ENCODE assay signal across 8 cellular contexts in genomic region chr4:102867278-102868152, GRCh38. TPM values are rescaled to one million over a fixed set of nuclear protein-coding genes. Genes with fewer than 3 reads are reported as not detected.
DNase-seq lines count a peak whose midpoint lies in the region; ATAC-seq and TF ChIP-seq lines count a peak whose summit lies in the region.

No MANE protein-coding gene starts in this region.

- H3K4me3 Mint-ChIP-seq in activated T-cell treated with anti-CD3 and anti-CD28 coated beads, Interleukin-2, amount 50 U/mL, for 24 hours, result peak overlapping the region; percentile 85

- H3K4me3 ChIP-seq in epithelial cell of proximal tubule (ENCODE audit: low read depth, low read length) (peak overlapping the region; percentile 81), skeletal muscle cell (ENCODE audit: low read depth, low read length) (peak overlapping the region; percentile 63)

- no peak for DNase-seq in activated T-cell treated with anti-CD3 and anti-CD28 coated beads, Interleukin-2, amount 50 U/mL, for 24 hours
- no peak for DNase-seq in activated T-cell treated with anti-CD3 and anti-CD28 coated beads, Interleukin-2, amount 50 U/mL, for 1 hour
- peak; percentile 37 for DNase-seq in RPMI8226
- DNase-seq in epithelial cell of proximal tubule (ENCODE audit: low read depth), result no peak
- DNase-seq in skeletal muscle cell (ENCODE audit: low read depth), result no peak
- DNase-seq in effector CD8-positive, alpha-beta T cell (lab: John Stamatoyannopoulos, UW), result no peak
- DNase-seq in DMS153 (lab: John Stamatoyannopoulos, UW), result no peak

- peaks cover 69% of the 10 kb centered on the region for H3K36me3 Mint-ChIP-seq in activated T-cell treated with anti-CD3 and anti-CD28 coated beads, Interleukin-2, amount 50 U/mL, for 24 hours (ENCODE audit: low read depth)

- ATAC-seq in HG03521 (IDR thresholded peaks at IDR 0.05; ENCODE audit: unreplicated experiment), result no peak

- H3K9me3 Mint-ChIP-seq in activated T-cell treated with anti-CD3 and anti-CD28 coated beads, Interleukin-2, amount 50 U/mL, for 24 hours, result no peaks in the 10 kb centered on the region

- no peak for TF ChIP-seq CTCF in epithelial cell of proximal tubule (conservative IDR thresholded peaks at IDR 0.05; ENCODE audit: low read depth, low read length)

- peaks cover 56% of the 10 kb centered on the region for H3K4me1 Mint-ChIP-seq in activated T-cell treated with anti-CD3 and anti-CD28 coated beads, Interleukin-2, amount 50 U/mL, for 24 hours (ENCODE audit: low read depth)

- no peaks in the 10 kb centered on the region for H3K27me3 Mint-ChIP-seq in activated T-cell treated with anti-CD3 and anti-CD28 coated beads, Interleukin-2, amount 50 U/mL, for 24 hours

- peak overlapping the region; percentile 99 for H3K27ac Mint-ChIP-seq in activated T-cell treated with anti-CD3 and anti-CD28 coated beads, Interleukin-2, amount 50 U/mL, for 24 hours

RNA-seq across cellular contexts. Expression of gene CISD2, which starts 1.3 kb away (rescaled TPM):
- 29.2 and 29.9 TPM in 2 replicates for total RNA-seq in epithelial cell of proximal tubule

RNA-seq across cellular contexts. Expression of gene UBE2D3, which starts 40.2 kb away (rescaled TPM):
- total RNA-seq in epithelial cell of proximal tubule, result 283 and 375 TPM in 2 replicates
